In the genomic region with DNA sequence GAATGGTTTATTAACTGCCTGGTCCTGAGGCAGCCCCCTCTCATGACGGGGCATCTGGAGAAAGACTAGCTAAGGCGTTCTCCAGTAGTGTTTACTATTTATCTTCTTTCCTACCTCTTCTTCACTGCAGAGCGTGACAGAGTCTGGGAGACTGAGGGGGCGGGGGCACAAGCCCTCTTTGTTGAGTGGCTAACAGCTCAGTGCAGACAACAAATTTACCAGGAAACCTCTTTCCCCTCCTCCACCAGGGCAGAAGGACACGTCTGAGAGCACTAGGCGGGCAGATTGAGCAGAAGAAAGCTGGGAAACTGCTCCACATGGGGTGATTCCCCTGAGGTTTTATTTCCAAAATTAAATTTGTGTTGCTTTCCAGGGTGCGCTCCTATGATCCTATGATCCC, we compare ENCODE assay signal across 18 cellular contexts.
DNase-seq lines count a peak whose midpoint lies in the region; ATAC-seq and TF ChIP-seq lines count a peak whose summit lies in the region.
"Had no signal": no experiment of that assay in that cellular context is flagged by ENCODE, and none has a peak within 500 bp of the region (broad histone marks: within the 10 kb centered on the region; RNA-seq: fewer than 3 reads in every experiment).

No MANE protein-coding gene starts in this region.

- H3K36me3 ChIP-seq in endodermal cell (ENCODE audit: control insufficient read depth, insufficient read depth, low read length) (no peaks in the 10 kb centered on the region), mesendoderm (ENCODE audit: control insufficient read depth, insufficient read depth, low read length) (no peaks in the 10 kb centered on the region)
- H3K36me3 ChIP-seq: BLaER1, MG63 had no signal

- no peak overlapping the region for H4K8ac ChIP-seq in mesendoderm (ENCODE audit: low read depth, low read length)

- H3K23ac ChIP-seq in mesendoderm (ENCODE audit: low read length) = no peak overlapping the region

- H3K79me1 ChIP-seq in mesendoderm (ENCODE audit: low read length) = no peaks in the 10 kb centered on the region

- no peak overlapping the region for H3K4me2 ChIP-seq in mesendoderm (ENCODE audit: low read length)
- H3K4me2 ChIP-seq: BLaER1 had no signal

- no peak overlapping the region for H2BK5ac ChIP-seq in mesendoderm (ENCODE audit: low read length)

- no peak for ATAC-seq in HG03442 (IDR thresholded peaks at IDR 0.05; ENCODE audit: unreplicated experiment)
- ATAC-seq: T-cell had no signal

- H3K4me1 ChIP-seq in endodermal cell (ENCODE audit: control insufficient read depth, insufficient read depth, low read length) (no peaks in the 10 kb centered on the region), mesendoderm (ENCODE audit: control insufficient read depth, low read depth, low read length) (no peaks in the 10 kb centered on the region)
- H3K4me1 ChIP-seq: BLaER1 had no signal

- H3K27me3 ChIP-seq in endodermal cell (ENCODE audit: control insufficient read depth, insufficient read depth, low read length, poor library complexity, severe bottlenecking) (no peaks in the 10 kb centered on the region), mesendoderm (ENCODE audit: insufficient read depth, low read length, poor library complexity) (no peaks in the 10 kb centered on the region)
- H3K27me3 ChIP-seq: BLaER1, MG63 had no signal

- H3K4me1 Mint-ChIP-seq in endodermal cell = peaks cover 10% of the 10 kb centered on the region
- H3K4me1 Mint-ChIP-seq: CD4-positive, CD25-positive, alpha-beta regulatory T cell; T-cell had no signal

- H3K79me2 ChIP-seq in mesendoderm (ENCODE audit: control insufficient read depth, insufficient read depth, low read length) = no peaks in the 10 kb centered on the region

- no peak overlapping the region for H3K9ac ChIP-seq in endodermal cell (ENCODE audit: extremely low read depth, low read length, poor library complexity, severe bottlenecking)
- H3K9ac ChIP-seq in mesendoderm (ENCODE audit: low read length) = no peak overlapping the region
- H3K9ac ChIP-seq: BLaER1 had no signal

- H3K27ac ChIP-seq in endodermal cell (ENCODE audit: low read depth, low read length) (no peak overlapping the region), mesendoderm (ENCODE audit: low read depth, low read length) (no peak overlapping the region)
- H3K27ac ChIP-seq: BLaER1, RWPE1 had no signal

- no peak overlapping the region for H3K4me3 Mint-ChIP-seq in endodermal cell
- H3K4me3 Mint-ChIP-seq: T-cell had no signal

- no peaks in the 10 kb centered on the region for H3K36me3 Mint-ChIP-seq in endodermal cell (ENCODE audit: low read depth)
- H3K36me3 Mint-ChIP-seq: CD4-positive, CD25-positive, alpha-beta regulatory T cell; T-cell had no signal

- H3K56ac ChIP-seq in mesendoderm (ENCODE audit: low read length) = no peak overlapping the region

- no peaks in the 10 kb centered on the region for H3K27me3 Mint-ChIP-seq in endodermal cell (ENCODE audit: insufficient read depth)
- H3K27me3 Mint-ChIP-seq: CD4-positive, CD25-positive, alpha-beta regulatory T cell; T-cell had no signal

- whole genome bisulfite sequencing in endodermal cell (ENCODE audit: insufficient coverage in 1 of 2, insufficient read length in 1 of 2), 2 experiments = 80 to 85% methylated on average over 4 to 7 of the region's 7 CpGs
- no CpG with 5 or more reads among the region's 7 CpGs for WGBS in mesendoderm (ENCODE audit: extremely low coverage, insufficient coverage, low lambda C conversion rate)

- H3K4ac ChIP-seq in mesendoderm (ENCODE audit: low read depth, low read length) = no peak overlapping the region

- no peak for TF ChIP-seq CTCF in endodermal cell (conservative IDR thresholded peaks at IDR 0.05)

- H2BK15ac ChIP-seq in mesendoderm (replicated peaks; ENCODE audit: low read depth) = no peak overlapping the region

- no peak overlapping the region for H3K18ac ChIP-seq in mesendoderm (ENCODE audit: low read length)

- no peak overlapping the region for H2AK5ac ChIP-seq in mesendoderm (ENCODE audit: low read length)

- DNase-seq in ELF-1 (ENCODE audit: low read depth, low spot score) (peak; percentile 58), NCI-H2171 (lab: John Stamatoyannopoulos, UW) (peak; percentile 85), endodermal cell (peak; percentile 53), mesendoderm (peak; percentile 14), NCI-H2081 (lab: John Stamatoyannopoulos, UW) (no peak), GOT3 (lab: John Stamatoyannopoulos, UW) (no peak)
- DNase-seq: CD4-positive, CD25-positive, alpha-beta regulatory T cell; DMS79 treated with DMSO at 0.1 percent for 48 hours; KBM-7; MG63; NCI-H2029 treated with DMSO at 0.1 percent for 48 hours; NCI-H446; NCI-H526 treated with DMSO at 0.1 percent for 48 hours; SHP77; T-cell had no signal

- no peak overlapping the region for H2BK120ac ChIP-seq in mesendoderm (ENCODE audit: low read depth, low read length)

- no peaks in the 10 kb centered on the region for H3K9me3 ChIP-seq in endodermal cell (ENCODE audit: control insufficient read depth, low read length)
- H3K9me3 ChIP-seq: BLaER1, MG63 had no signal

- no peak overlapping the region for H4K5ac ChIP-seq in mesendoderm (ENCODE audit: low read length)

- no peaks in the 10 kb centered on the region for H3K9me3 Mint-ChIP-seq in endodermal cell

- peak overlapping the region; percentile 55 for H3K27ac Mint-ChIP-seq in endodermal cell
- H3K27ac Mint-ChIP-seq: CD4-positive, CD25-positive, alpha-beta regulatory T cell; T-cell had no signal

- H3K4me3 ChIP-seq in endodermal cell (ENCODE audit: low read length) = no peak overlapping the region
- H3K4me3 ChIP-seq in mesendoderm (ENCODE audit: low read length) = no peak overlapping the region
- H3K4me3 ChIP-seq: BLaER1, MG63 had no signal

Comparison
In these comparisons a context has a peak if more than half of its experiments do, and no peak if none do; other contexts are left out.
1. DNase-seq: peak in ELF-1 (single experiment), NCI-H2171 (single experiment), endodermal cell (single experiment) and mesendoderm (single experiment); none in NCI-H2081 (0 of 2) and GOT3 (single experiment).